9 cellular contexts compared by ENCODE assay signal in the genomic region with DNA sequence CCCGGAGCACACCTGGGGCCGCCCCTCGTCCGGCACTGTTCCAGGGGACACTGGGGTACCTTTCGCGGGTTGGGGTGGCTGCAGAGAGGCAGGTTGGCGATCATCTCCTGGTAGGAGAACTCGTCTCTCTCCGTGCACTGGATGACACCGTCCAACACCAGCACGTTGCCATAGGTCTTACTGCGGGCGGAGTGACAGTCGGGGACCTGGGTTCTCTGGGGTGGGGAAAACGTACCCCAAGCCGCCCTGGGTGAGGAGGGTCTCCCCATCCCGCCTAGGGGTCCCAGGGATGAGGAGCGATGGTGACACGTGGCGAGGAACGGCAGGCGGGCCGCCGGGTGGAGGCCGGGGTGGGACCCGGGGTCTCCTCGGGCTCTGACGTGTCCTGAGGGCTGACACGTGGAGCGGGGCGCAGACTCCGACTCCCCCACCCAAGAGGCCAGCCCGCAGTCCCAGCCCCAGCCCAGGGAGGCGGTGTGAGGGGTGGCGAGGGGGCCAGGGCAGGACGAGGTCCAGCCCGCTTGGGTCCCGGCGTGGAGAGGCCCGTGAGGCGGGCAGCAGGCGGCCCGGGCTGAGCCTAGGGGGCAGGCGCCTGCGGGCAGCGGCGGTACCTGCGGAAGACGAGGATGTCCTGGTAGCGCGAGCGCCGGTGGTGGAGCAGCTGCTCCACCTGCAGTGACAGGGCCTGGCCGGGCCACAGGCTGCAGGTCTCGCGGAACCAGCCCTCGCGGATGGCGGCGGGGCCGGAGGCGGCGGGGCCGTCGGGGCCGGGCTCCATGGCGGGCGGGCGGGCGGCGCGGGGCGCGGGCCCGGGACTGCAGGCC. TPM values are rescaled to one million over a fixed set of nuclear protein-coding genes. Genes with fewer than 3 reads are reported as not detected.
DNase-seq lines count a peak whose midpoint lies in the region; ATAC-seq, FAIRE-seq and TF ChIP-seq lines count a peak whose summit lies in the region.
"Had no signal": no experiment of that assay in that cellular context is flagged by ENCODE, and none has a peak within 500 bp of the region (broad histone marks: within the 10 kb centered on the region; RNA-seq: fewer than 3 reads in every experiment).

No MANE protein-coding gene starts in this region.

- H3K27ac ChIP-seq in C4-2B: peak overlapping the region; percentile 98
- H3K27ac ChIP-seq in HL-60 (replicated peaks): peak overlapping the region; percentile 81
- no peak overlapping the region for H3K27ac ChIP-seq in iPS-18a (ENCODE audit: low read length)

- FAIRE-seq in RCC 7860 (lab: Jason Lieb, UNC): no peak

- H3K9me3 Mint-ChIP-seq in activated T-helper 2 cell treated with anti-CD3 and anti-CD28 coated beads, Interferon-gamma antibody, Interleukin-2, Interleukin-4, amounts not matched to agents 10 μg/mL and 5 μg/mL and 100 μg/mL, durations not matched to agents 14 hours and 24 hours and 36 hours: no peaks in the 10 kb centered on the region
- H3K9me3 Mint-ChIP-seq in stimulated activated effector memory CD8-positive, alpha-beta T cell treated with anti-CD3 and anti-CD28 coated beads, Interleukin-12 subunit alpha, Interleukin-12 subunit beta, amount 100 ng/mL, for 72 hours: no peaks in the 10 kb centered on the region

- H3K4me3 ChIP-seq in HL-60 (replicated peaks; ENCODE audit: insufficient read depth, low read length) (peak overlapping the region; percentile 98), iPS-18a (ENCODE audit: low read length) (peak overlapping the region; percentile 84)

- intact Hi-C loops in activated T-helper 2 cell treated with anti-CD3 and anti-CD28 coated beads, Interferon-gamma antibody, Interleukin-2, Interleukin-4, amounts not matched to agents 10 μg/mL and 5 μg/mL and 100 μg/mL, durations not matched to agents 14 hours and 24 hours and 36 hours (cut with micrococcal nuclease): no loop called here

- H3K27ac Mint-ChIP-seq in activated T-helper 2 cell treated with anti-CD3 and anti-CD28 coated beads, Interferon-gamma antibody, Interleukin-2, Interleukin-4, amounts not matched to agents 10 μg/mL and 5 μg/mL and 100 μg/mL, durations not matched to agents 14 hours and 24 hours and 36 hours: peak overlapping the region; percentile 88
- H3K27ac Mint-ChIP-seq in stimulated activated effector memory CD8-positive, alpha-beta T cell treated with anti-CD3 and anti-CD28 coated beads, Interleukin-12 subunit alpha, Interleukin-12 subunit beta, amount 100 ng/mL, for 72 hours: peak overlapping the region; percentile 95

- ATAC-seq in GM19328 (IDR thresholded peaks at IDR 0.05; ENCODE audit: unreplicated experiment): peak; percentile 7
- peak; percentile 27 for ATAC-seq in stimulated activated effector memory CD8-positive, alpha-beta T cell treated with anti-CD3 and anti-CD28 coated beads, Interleukin-12 subunit alpha, Interleukin-12 subunit beta, amount 100 ng/mL, for 72 hours

- H3K27me3 ChIP-seq in HL-60 (ENCODE audit: insufficient read depth, poor library complexity, severe bottlenecking) (no peaks in the 10 kb centered on the region), iPS-18a (ENCODE audit: control insufficient read depth, insufficient read depth, low read length) (no peaks in the 10 kb centered on the region)

- peaks cover 23% of the 10 kb centered on the region for H3K36me3 ChIP-seq in iPS-18a (ENCODE audit: control insufficient read depth, low read depth, low read length)

- no peaks in the 10 kb centered on the region for H3K4me1 ChIP-seq in iPS-18a (ENCODE audit: control insufficient read depth, low read depth, low read length)

- peaks cover 61% of the 10 kb centered on the region for H3K36me3 Mint-ChIP-seq in activated T-helper 2 cell treated with anti-CD3 and anti-CD28 coated beads, Interferon-gamma antibody, Interleukin-2, Interleukin-4, amounts not matched to agents 10 μg/mL and 5 μg/mL and 100 μg/mL, durations not matched to agents 14 hours and 24 hours and 36 hours (ENCODE audit: low read depth)
- peaks cover 80% of the 10 kb centered on the region for H3K36me3 Mint-ChIP-seq in stimulated activated effector memory CD8-positive, alpha-beta T cell treated with anti-CD3 and anti-CD28 coated beads, Interleukin-12 subunit alpha, Interleukin-12 subunit beta, amount 100 ng/mL, for 72 hours

- DNase-seq in HL-60 (ENCODE audit: low read depth in 1 of 2, low spot score in 1 of 2) (peak in 1 of 2 experiments; percentile 68), RCC 7860 (ENCODE audit: low spot score) (no peak), midbrain (lab: John Stamatoyannopoulos, UW) (no peak)
- DNase-seq in activated T-helper 2 cell treated with anti-CD3 and anti-CD28 coated beads, Interferon-gamma antibody, Interleukin-2, Interleukin-4, amounts not matched to agents 10 μg/mL and 5 μg/mL and 100 μg/mL, durations not matched to agents 14 hours and 24 hours and 36 hours (ENCODE audit: low spot score): no peak
- DNase-seq in stimulated activated effector memory CD8-positive, alpha-beta T cell treated with anti-CD3 and anti-CD28 coated beads, Interleukin-12 subunit alpha, Interleukin-12 subunit beta, amount 100 ng/mL, for 72 hours (ENCODE audit: low spot score in 2 of 2): peak in 1 of 2 donors; percentile 78

- no peaks in the 10 kb centered on the region for H3K9me3 ChIP-seq in iPS-18a (ENCODE audit: control insufficient read depth, low read depth, low read length)

- peaks cover 26% of the 10 kb centered on the region for H3K4me1 Mint-ChIP-seq in activated T-helper 2 cell treated with anti-CD3 and anti-CD28 coated beads, Interferon-gamma antibody, Interleukin-2, Interleukin-4, amounts not matched to agents 10 μg/mL and 5 μg/mL and 100 μg/mL, durations not matched to agents 14 hours and 24 hours and 36 hours (ENCODE audit: low read depth)
- H3K4me1 Mint-ChIP-seq in stimulated activated effector memory CD8-positive, alpha-beta T cell treated with anti-CD3 and anti-CD28 coated beads, Interleukin-12 subunit alpha, Interleukin-12 subunit beta, amount 100 ng/mL, for 72 hours: peaks cover 57% of the 10 kb centered on the region

- no peaks in the 10 kb centered on the region for H3K27me3 Mint-ChIP-seq in activated T-helper 2 cell treated with anti-CD3 and anti-CD28 coated beads, Interferon-gamma antibody, Interleukin-2, Interleukin-4, amounts not matched to agents 10 μg/mL and 5 μg/mL and 100 μg/mL, durations not matched to agents 14 hours and 24 hours and 36 hours (ENCODE audit: low read depth)

- peak overlapping the region; percentile 95 for H3K4me3 Mint-ChIP-seq in activated T-helper 2 cell treated with anti-CD3 and anti-CD28 coated beads, Interferon-gamma antibody, Interleukin-2, Interleukin-4, amounts not matched to agents 10 μg/mL and 5 μg/mL and 100 μg/mL, durations not matched to agents 14 hours and 24 hours and 36 hours (ENCODE audit: low read depth)
- H3K4me3 Mint-ChIP-seq in stimulated activated effector memory CD8-positive, alpha-beta T cell treated with anti-CD3 and anti-CD28 coated beads, Interleukin-12 subunit alpha, Interleukin-12 subunit beta, amount 100 ng/mL, for 72 hours: peak overlapping the region; percentile 97

- TF ChIP-seq CTCF in C4-2B (conservative IDR thresholded peaks at IDR 0.05): no peak
- no peak for TF ChIP-seq CTCF in HL-60 (IDR thresholded peaks at IDR 0.05; ENCODE audit: insufficient read depth, low read length)

- H3K9ac ChIP-seq in iPS-18a (ENCODE audit: low read length): peak overlapping the region; percentile 73

RNA-seq across cellular contexts. Expression of a gene that starts 0.4 kb away (rescaled TPM):
- 230 and 233 TPM in 2 replicates for total RNA-seq in activated T-helper 2 cell treated with anti-CD3 and anti-CD28 coated beads, Interferon-gamma antibody, Interleukin-2, Interleukin-4, amounts not matched to agents 10 μg/mL and 5 μg/mL and 100 μg/mL, durations not matched to agents 14 hours and 24 hours and 36 hours

RNA-seq across cellular contexts. Expression of a gene that starts 12.3 kb away (rescaled TPM):
- 0.18 TPM in 1 of 2 replicates, not detected in the other for total RNA-seq in activated T-helper 2 cell treated with anti-CD3 and anti-CD28 coated beads, Interferon-gamma antibody, Interleukin-2, Interleukin-4, amounts not matched to agents 10 μg/mL and 5 μg/mL and 100 μg/mL, durations not matched to agents 14 hours and 24 hours and 36 hours
- total RNA-seq: RPMI7951 had no signal

RNA-seq across cellular contexts. Expression of a gene that starts 40.3 kb away (rescaled TPM):
- 97.8 and 102 TPM in 2 replicates for total RNA-seq in activated T-helper 2 cell treated with anti-CD3 and anti-CD28 coated beads, Interferon-gamma antibody, Interleukin-2, Interleukin-4, amounts not matched to agents 10 μg/mL and 5 μg/mL and 100 μg/mL, durations not matched to agents 14 hours and 24 hours and 36 hours

RNA-seq across cellular contexts. Expression of a gene that starts 46.9 kb away (rescaled TPM):
- total RNA-seq in activated T-helper 2 cell treated with anti-CD3 and anti-CD28 coated beads, Interferon-gamma antibody, Interleukin-2, Interleukin-4, amounts not matched to agents 10 μg/mL and 5 μg/mL and 100 μg/mL, durations not matched to agents 14 hours and 24 hours and 36 hours: 190 and 202 TPM in 2 replicates
